Comparison of ENCODE assay signal across 20 cellular contexts in the genomic region with DNA sequence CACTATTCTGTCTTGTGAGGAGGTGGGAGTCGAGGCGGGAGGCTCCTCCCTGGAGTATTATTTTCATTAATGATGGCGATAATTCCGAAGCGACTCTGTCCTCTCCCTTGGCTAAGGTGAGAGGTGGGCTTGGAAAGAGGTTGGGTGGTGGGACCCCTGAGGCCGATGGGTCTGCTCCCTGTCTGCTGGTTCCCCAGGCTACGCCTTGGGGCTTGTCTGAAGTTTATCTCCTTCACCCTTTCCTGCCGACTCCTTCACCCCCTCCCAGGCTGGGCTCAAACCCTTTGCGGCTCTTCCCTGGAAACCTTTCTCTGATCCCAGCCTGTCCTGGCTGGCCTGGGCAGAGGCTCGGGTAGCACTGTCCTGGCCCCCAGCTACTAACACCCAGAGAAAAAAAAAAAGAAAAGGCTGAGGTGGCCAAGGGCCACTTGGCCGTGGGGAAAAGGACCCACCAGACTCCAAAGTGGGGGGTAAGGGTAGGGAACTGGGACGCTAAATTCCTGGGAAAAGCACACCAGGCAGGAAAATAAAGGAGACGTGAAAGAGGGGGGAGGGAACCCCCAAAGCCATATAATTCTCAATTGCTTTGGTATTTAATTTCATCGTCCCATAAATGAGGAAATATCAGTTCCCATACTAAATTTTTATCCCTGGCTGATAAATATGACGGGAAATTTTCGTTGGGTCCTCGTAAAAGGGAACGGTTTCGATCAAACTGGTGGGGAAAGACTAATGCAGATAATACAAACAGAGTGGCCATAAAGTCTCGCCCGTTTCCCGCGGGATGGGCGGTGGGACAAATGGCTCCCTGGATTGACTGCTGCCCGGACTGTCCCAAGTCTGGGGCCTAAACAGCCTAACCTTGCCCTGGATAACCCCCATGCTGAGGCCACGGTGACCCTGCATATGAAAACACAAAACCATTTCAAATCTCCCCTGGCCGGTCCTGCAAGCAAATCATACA. TPM values are rescaled to one million over a fixed set of nuclear protein-coding genes. Genes with fewer than 3 reads are reported as not detected.
DNase-seq lines count a peak whose midpoint lies in the region; FAIRE-seq and TF ChIP-seq lines count a peak whose summit lies in the region.
"Had no signal": no experiment of that assay in that cellular context is flagged by ENCODE, and none has a peak within 500 bp of the region (broad histone marks: within the 10 kb centered on the region; RNA-seq: fewer than 3 reads in every experiment).

No MANE protein-coding gene starts in this region.

- H2BK20ac ChIP-seq in H1 (ENCODE audit: low read length): no peak overlapping the region

- no peak overlapping the region for H3K14ac ChIP-seq in H1 (ENCODE audit: insufficient read length)

- peaks cover 0 to 6% (median 3%) of the 10 kb centered on the region in 4 experiments; a peak in 4 of 7 replicates for H3K4me1 ChIP-seq in H1 (replicated peaks in 1 of 4; ENCODE audit: control insufficient read depth in 3 of 4, insufficient read depth in 4 of 4, low read length in 3 of 4)
- H3K4me1 ChIP-seq: BE2C had no signal

- no peak overlapping the region for H3K56ac ChIP-seq in H1 (replicated peaks; ENCODE audit: insufficient read length, low read depth, low read length)

- no peaks in the 10 kb centered on the region for H3K79me2 ChIP-seq in H1 (ENCODE audit: control insufficient read depth in 1 of 2, insufficient read depth in 2 of 2, low read length in 2 of 2)

- no peaks in the 10 kb centered on the region; the same call in 1 of the 2 replicates for H3K23me2 ChIP-seq in H1 (ENCODE audit: low read depth, low read length)

- H3K27ac Mint-ChIP-seq in nephron progenitor cell: peak overlapping the region; percentile 95
- no peak overlapping the region for H3K27ac Mint-ChIP-seq in progenitor cell of endocrine pancreas

- H3K4me3 ChIP-seq in AG10803 (ENCODE audit: low read length) (peak overlapping the region; percentile 80), HFF-Myc (replicated peaks; ENCODE audit: low read depth, low read length) (peak overlapping the region; percentile 4; the same call in 1 of the 2 replicates), H1 (ENCODE audit: extremely low read depth in 1 of 4, insufficient read depth in 2 of 4, low read depth in 3 of 4, low read length in 4 of 4) (no peak overlapping the region)

- TF ChIP-seq EP300 in H1 (IDR thresholded peaks at IDR 0.05; ENCODE audit: borderline replicate concordance in 1 of 2, low read depth in 2 of 2, low read length in 2 of 2): no peak

- H3K27me3 Mint-ChIP-seq in nephron progenitor cell (ENCODE audit: low read depth, poor library complexity): peaks cover 71% of the 10 kb centered on the region
- peaks cover 94% of the 10 kb centered on the region for H3K27me3 Mint-ChIP-seq in progenitor cell of endocrine pancreas

- H3K36me3 Mint-ChIP-seq in nephron progenitor cell (ENCODE audit: low read depth) (peaks cover 18% of the 10 kb centered on the region), progenitor cell of endocrine pancreas (ENCODE audit: insufficient read depth) (no peaks in the 10 kb centered on the region)

- H4K8ac ChIP-seq in H1 (ENCODE audit: extremely low read depth, insufficient read depth, low read length): no peak overlapping the region

- H3K9ac ChIP-seq in H1 (replicated peaks in 1 of 4; ENCODE audit: extremely low read depth in 1 of 4, low read depth in 3 of 4, low read length in 3 of 4): no peak overlapping the region

- H4K20me1 ChIP-seq in H1 (replicated peaks in 1 of 2; ENCODE audit: control insufficient read depth in 1 of 2, insufficient read depth in 2 of 2, low read length in 2 of 2): peaks cover 21 to 31% of the 10 kb centered on the region in 2 experiments

- no peak overlapping the region for H2AFZ ChIP-seq in H1 (ENCODE audit: low read length)

- no peak overlapping the region for H2BK5ac ChIP-seq in H1 (ENCODE audit: low read depth, low read length)

- H3K4me2 ChIP-seq in H1 (ENCODE audit: insufficient read depth in 1 of 2, low read depth in 2 of 2, low read length in 2 of 2): no peak overlapping the region

- DNase-seq in AG10803 (ENCODE audit: low read depth) (peak; percentile 9), HFF-Myc (ENCODE audit: extremely low read depth, low read depth) (no peak), H1 (ENCODE audit: low read depth in 1 of 2, low spot score in 2 of 2) (no peak), nephron progenitor cell (no peak), progenitor cell of endocrine pancreas (ENCODE audit: low spot score, unreplicated experiment) (no peak), HTR-8/SVneo (ENCODE audit: insufficient read length, low spot score) (no peak), hippocampal formation (lab: John Stamatoyannopoulos, UW) (no peak), LoVo (ENCODE audit: low spot score) (no peak)
- DNase-seq: activated CD4-positive, alpha-beta T cell treated with anti-CD3 and anti-CD28 coated beads, Interleukin-2, amount 50 U/mL, for 4 hours; BE2C; caudate nucleus; DMS153; NCI-H2029 treated with DMSO at 0.1 percent for 48 hours; NCI-H524; stimulated activated CD4-positive, alpha-beta T cell treated with anti-CD3 and anti-CD28 coated beads, Interleukin-4, amount 100 ng/mL, for 24 hours had no signal

- peaks cover 0 to 8% (median 0%) of the 10 kb centered on the region in 4 experiments; a peak in 1 of 8 replicates for H3K36me3 ChIP-seq in H1 (ENCODE audit: control insufficient read depth in 2 of 4, insufficient read depth in 4 of 4, low read length in 3 of 4)
- H3K36me3 ChIP-seq: BE2C had no signal

- FAIRE-seq in H1 (lab: Jason Lieb, UNC): no peak
- FAIRE-seq in HTR-8/SVneo (lab: Jason Lieb, UNC): no peak
- FAIRE-seq: HepG2 had no signal

- no peak overlapping the region for H2BK15ac ChIP-seq in H1 (ENCODE audit: low read length)

- no peak overlapping the region for H3K4ac ChIP-seq in H1 (replicated peaks; ENCODE audit: insufficient read length, low read depth, low read length)

- no peak overlapping the region for H2BK12ac ChIP-seq in H1 (ENCODE audit: low read depth, low read length)

- no peak for TF ChIP-seq POLR2A in H1 (IDR thresholded peaks at IDR 0.05; ENCODE audit: control extremely low read depth in 1 of 2, low read depth in 2 of 2, low read length in 2 of 2)

- no peak for TF ChIP-seq RAD21 in H1 (IDR thresholded peaks at IDR 0.05 in 1 of 2, conservative IDR thresholded peaks at IDR 0.05 in 1 of 2; ENCODE audit: low read depth in 2 of 2, low read length in 2 of 2)

- POLR2A ChIA-PET in H1 (lab: Charles Lee; ENCODE audit: partially characterized antibody): no interaction called here

- TF ChIP-seq CTCF in AG10803 (conservative IDR thresholded peaks at IDR 0.05; ENCODE audit: low read length): no peak
- TF ChIP-seq CTCF in HFF-Myc (IDR thresholded peaks at IDR 0.05; ENCODE audit: low read depth, low read length, missing control alignments): no peak
- TF ChIP-seq CTCF in H1 (IDR thresholded peaks at IDR 0.05; ENCODE audit: control extremely low read depth in 1 of 3, insufficient read depth in 1 of 3, low read depth in 1 of 3, low read length in 3 of 3): no peak
- no peak for TF ChIP-seq CTCF in nephron progenitor cell (IDR thresholded peaks at IDR 0.05)
- TF ChIP-seq CTCF in progenitor cell of endocrine pancreas (IDR thresholded peaks at IDR 0.05; ENCODE audit: unreplicated experiment): no peak

- no peak overlapping the region for H4K5ac ChIP-seq in H1 (ENCODE audit: insufficient read length, low read depth, low read length)

- no peak overlapping the region for H3K18ac ChIP-seq in H1 (ENCODE audit: extremely low read depth, low read length)

- no peak overlapping the region for H2BK120ac ChIP-seq in H1 (replicated peaks; ENCODE audit: low read depth, low read length)

- H3K79me1 ChIP-seq in H1 (ENCODE audit: low read depth, low read length): no peaks in the 10 kb centered on the region

- H3K9me3 ChIP-seq in H1 (ENCODE audit: insufficient read depth in 2 of 2, low read depth in 1 of 2, low read length in 1 of 2): peaks cover 0 to 9% of the 10 kb centered on the region in 2 experiments; a peak in 1 of 4 replicates
- H3K9me3 ChIP-seq: BE2C had no signal

- H3K27ac ChIP-seq in H1 (ENCODE audit: low read depth, low read length): no peak overlapping the region

- H3K4me3 Mint-ChIP-seq in nephron progenitor cell (peak overlapping the region; percentile 98), progenitor cell of endocrine pancreas (ENCODE audit: low read depth) (no peak overlapping the region)

- peaks cover 91 to 99% (median 97%) of the 10 kb centered on the region in 4 experiments for H3K27me3 ChIP-seq in H1 (replicated peaks in 1 of 4; ENCODE audit: control insufficient read depth in 3 of 4, extremely low read depth in 1 of 4, insufficient read depth in 3 of 4, low read length in 3 of 4)

- no peak overlapping the region for H4K91ac ChIP-seq in H1 (replicated peaks; ENCODE audit: insufficient read length, low read length)

- CTCF ChIA-PET in H1 (lab: Charles Lee; ENCODE audit: partially characterized antibody): no interaction called here

- H3K23ac ChIP-seq in H1 (ENCODE audit: insufficient read length): no peak overlapping the region

- no peak overlapping the region for H2AK5ac ChIP-seq in H1 (ENCODE audit: low read depth, low read length)

- 24% methylated on average over 27 of the region's 27 CpGs; no CpG with 5 or more reads in 1 of the 2 experiments for WGBS in H1 (ENCODE audit: extremely low coverage in 1 of 2, insufficient coverage in 1 of 2, insufficient read length in 1 of 2, insufficient replicate concordance in 2 of 2, low coverage in 1 of 2, low lambda C conversion rate in 2 of 2, missing lambda C conversion rate in 1 of 2), 2 experiments

- H3K4me1 Mint-ChIP-seq in nephron progenitor cell (peaks cover 78% of the 10 kb centered on the region), progenitor cell of endocrine pancreas (ENCODE audit: low read depth) (peaks cover 3% of the 10 kb centered on the region)

- H3K9me3 Mint-ChIP-seq in nephron progenitor cell (no peaks in the 10 kb centered on the region), progenitor cell of endocrine pancreas (ENCODE audit: low read depth) (no peaks in the 10 kb centered on the region)

RNA-seq across cellular contexts. Expression of gene HOXC10, which starts 2.0 kb away (rescaled TPM):
- not detected in 2 replicates for total RNA-seq in H1 (2021; fragmentation: NEBNext Ultra II Directional; extraction: Animal tissue kit (Norgen Biotek cat#: 25700))
- not detected in 2 replicates for polyA plus RNA-seq in H1 (2011; rRNA removed)
- polyA plus RNA-seq in H1 (2011; cell fraction: cytosol; rRNA removed): not detected
- not detected for polyA plus RNA-seq in H1 (2011; cell fraction: nucleus; rRNA removed)
- polyA plus RNA-seq in H1 (2012, experiment 1 of 2): not detected in 4 replicates
- polyA plus RNA-seq in H1 (2012, experiment 2 of 2): 0.20 TPM
- not detected for polyA plus RNA-seq in H1 (2013, experiment 1 of 2)
- not detected for polyA plus RNA-seq in H1 (2013, experiment 2 of 2)
- not detected in 2 replicates for polyA minus RNA-seq in H1 (2011; rRNA and poly(A)+ RNA removed)
- not detected for polyA minus RNA-seq in H1 (2011; cell fraction: cytosol; rRNA and poly(A)+ RNA removed)
- polyA minus RNA-seq in H1 (2011; cell fraction: nucleus; rRNA and poly(A)+ RNA removed): not detected
- total RNA-seq in progenitor cell of endocrine pancreas: not detected in 2 replicates
- total RNA-seq: fibroblast of lung, HepG2, mononuclear cell, osteocyte, temporal lobe had no signal
- polyA plus RNA-seq: HepG2 had no signal

RNA-seq across cellular contexts. Expression of gene HOTAIR, which starts 8.1 kb away (rescaled TPM):
- not detected in 2 replicates for total RNA-seq in H1 (2021; fragmentation: NEBNext Ultra II Directional; extraction: Animal tissue kit (Norgen Biotek cat#: 25700))
- polyA plus RNA-seq in H1 (2011; rRNA removed): not detected in 2 replicates
- not detected for polyA plus RNA-seq in H1 (2011; cell fraction: cytosol; rRNA removed)
- not detected for polyA plus RNA-seq in H1 (2011; cell fraction: nucleus; rRNA removed)
- polyA plus RNA-seq in H1 (2012, experiment 1 of 2): not detected in 4 replicates
- not detected for polyA plus RNA-seq in H1 (2012, experiment 2 of 2)
- polyA plus RNA-seq in H1 (2013, experiment 1 of 2): not detected
- not detected for polyA plus RNA-seq in H1 (2013, experiment 2 of 2)
- polyA minus RNA-seq in H1 (2011; rRNA and poly(A)+ RNA removed): not detected in 2 replicates
- polyA minus RNA-seq in H1 (2011; cell fraction: cytosol; rRNA and poly(A)+ RNA removed): not detected
- not detected for polyA minus RNA-seq in H1 (2011; cell fraction: nucleus; rRNA and poly(A)+ RNA removed)
- total RNA-seq in progenitor cell of endocrine pancreas: not detected in 2 replicates
- total RNA-seq: fibroblast of lung, HepG2, mononuclear cell, osteocyte, temporal lobe had no signal
- polyA plus RNA-seq: fibroblast of lung, HepG2 had no signal

RNA-seq across cellular contexts. Expression of gene HOXC11, which starts 10.0 kb away (rescaled TPM):
- total RNA-seq in H1 (2021; fragmentation: NEBNext Ultra II Directional; extraction: Animal tissue kit (Norgen Biotek cat#: 25700)): not detected in 2 replicates
- polyA plus RNA-seq in H1 (2011; rRNA removed): not detected in 2 replicates
- not detected for polyA plus RNA-seq in H1 (2011; cell fraction: cytosol; rRNA removed)
- polyA plus RNA-seq in H1 (2011; cell fraction: nucleus; rRNA removed): not detected
- not detected in 4 replicates for polyA plus RNA-seq in H1 (2012, experiment 1 of 2)
- polyA plus RNA-seq in H1 (2012, experiment 2 of 2): not detected
- polyA plus RNA-seq in H1 (2013, experiment 1 of 2): not detected
- polyA plus RNA-seq in H1 (2013, experiment 2 of 2): not detected
- polyA minus RNA-seq in H1 (2011; rRNA and poly(A)+ RNA removed): not detected in 2 replicates
- polyA minus RNA-seq in H1 (2011; cell fraction: cytosol; rRNA and poly(A)+ RNA removed): 0.88 TPM
- polyA minus RNA-seq in H1 (2011; cell fraction: nucleus; rRNA and poly(A)+ RNA removed): 0.40 TPM
- total RNA-seq in progenitor cell of endocrine pancreas: not detected in 2 replicates
- total RNA-seq: fibroblast of lung, HepG2, mononuclear cell, osteocyte, temporal lobe had no signal
- polyA plus RNA-seq: fibroblast of lung, HepG2 had no signal

RNA-seq across cellular contexts. Expression of gene HOXC9, which starts 17.1 kb away (rescaled TPM):
- total RNA-seq in H1 (2021; fragmentation: NEBNext Ultra II Directional; extraction: Animal tissue kit (Norgen Biotek cat#: 25700)): not detected in 2 replicates
- polyA plus RNA-seq in H1 (2011; rRNA removed): not detected in 2 replicates
- not detected for polyA plus RNA-seq in H1 (2011; cell fraction: cytosol; rRNA removed)
- not detected for polyA plus RNA-seq in H1 (2011; cell fraction: nucleus; rRNA removed)
- polyA plus RNA-seq in H1 (2012, experiment 1 of 2): not detected in 4 replicates
- polyA plus RNA-seq in H1 (2012, experiment 2 of 2): not detected
- polyA plus RNA-seq in H1 (2013, experiment 1 of 2): not detected
- polyA plus RNA-seq in H1 (2013, experiment 2 of 2): not detected
- polyA minus RNA-seq in H1 (2011; rRNA and poly(A)+ RNA removed): not detected in 2 replicates
- not detected for polyA minus RNA-seq in H1 (2011; cell fraction: cytosol; rRNA and poly(A)+ RNA removed)
- not detected for polyA minus RNA-seq in H1 (2011; cell fraction: nucleus; rRNA and poly(A)+ RNA removed)
- total RNA-seq in progenitor cell of endocrine pancreas: not detected in 2 replicates
- total RNA-seq: fibroblast of lung, mononuclear cell, osteocyte, temporal lobe had no signal

RNA-seq across cellular contexts. Expression of gene HOXC8, which starts 25.9 kb away (rescaled TPM):
- total RNA-seq in H1 (2021; fragmentation: NEBNext Ultra II Directional; extraction: Animal tissue kit (Norgen Biotek cat#: 25700)): not detected in 2 replicates
- polyA plus RNA-seq in H1 (2011; rRNA removed): not detected in 2 replicates
- polyA plus RNA-seq in H1 (2011; cell fraction: cytosol; rRNA removed): not detected
- polyA plus RNA-seq in H1 (2011; cell fraction: nucleus; rRNA removed): not detected
- 0.09 TPM in 1 of 4 replicates, not detected in the others for polyA plus RNA-seq in H1 (2012, experiment 1 of 2)
- not detected for polyA plus RNA-seq in H1 (2012, experiment 2 of 2)
- not detected for polyA plus RNA-seq in H1 (2013, experiment 1 of 2)
- not detected for polyA plus RNA-seq in H1 (2013, experiment 2 of 2)
- not detected in 2 replicates for polyA minus RNA-seq in H1 (2011; rRNA and poly(A)+ RNA removed)
- not detected for polyA minus RNA-seq in H1 (2011; cell fraction: cytosol; rRNA and poly(A)+ RNA removed)
- polyA minus RNA-seq in H1 (2011; cell fraction: nucleus; rRNA and poly(A)+ RNA removed): not detected
- total RNA-seq in progenitor cell of endocrine pancreas: not detected in 2 replicates
- total RNA-seq: fibroblast of lung, HepG2, mononuclear cell, osteocyte, temporal lobe had no signal

Comparison
In these comparisons a context has a peak if more than half of its experiments do, and no peak if none do; other contexts are left out.
1. H3K4me3 ChIP-seq: peak in AG10803 (single experiment) and HFF-Myc (single experiment); none in H1 (0 of 4).